ENCODE assay signal across 1 cellular context in genomic region chr14:23573384-23573783, GRCh38.
TF ChIP-seq lines count a peak whose summit lies in the region.

No MANE protein-coding gene starts in this region.

TF ChIP-seq in HepG2, 621 proteins besides CTCF, POLR2A, EP300 and RAD21 (continues in another document):
- TF ChIP-seq XBP1 (CRISPR knock-in tag; IDR thresholded peaks at IDR 0.05) (no peak), ARNT2 (CRISPR knock-in tag; IDR thresholded peaks at IDR 0.05; ENCODE audit: low read depth) (no peak), PAX8 (CRISPR knock-in tag; IDR thresholded peaks at IDR 0.05; ENCODE audit: borderline replicate concordance) (no peak), AHR (CRISPR knock-in tag; IDR thresholded peaks at IDR 0.05) (no peak), SNRNP70 (IDR thresholded peaks at IDR 0.05; ENCODE audit: low read depth, low read length) (no peak), SSRP1 (CRISPR knock-in tag; IDR thresholded peaks at IDR 0.05) (no peak), NKX3-1 (CRISPR knock-in tag; IDR thresholded peaks at IDR 0.05) (no peak), ZFP62 (CRISPR knock-in tag; IDR thresholded peaks at IDR 0.05) (no peak), JUNB (CRISPR knock-in tag; IDR thresholded peaks at IDR 0.05; ENCODE audit: borderline replicate concordance) (no peak), ZNF333 (CRISPR knock-in tag; IDR thresholded peaks at IDR 0.05; ENCODE audit: borderline replicate concordance) (no peak), ZFY (CRISPR knock-in tag; IDR thresholded peaks at IDR 0.05) (no peak), ZNF318 (CRISPR knock-in tag; IDR thresholded peaks at IDR 0.05) (no peak), RFX5 (IDR thresholded peaks at IDR 0.05; ENCODE audit: low read depth, low read length) (peak; percentile 50), SMAD3 (CRISPR knock-in tag; IDR thresholded peaks at IDR 0.05) (no peak), TEAD3 (CRISPR knock-in tag; optimal IDR thresholded peaks at IDR 0.05; ENCODE audit: borderline replicate concordance) (no peak), PLSCR1 (CRISPR knock-in tag; IDR thresholded peaks at IDR 0.05; ENCODE audit: borderline replicate concordance) (0 out of 2 replicates have a peak, but pooled peaks have one; percentile 51), ARID2 (CRISPR knock-in tag; IDR thresholded peaks at IDR 0.05; ENCODE audit: borderline replicate concordance) (no peak), ZNF558 (CRISPR knock-in tag; IDR thresholded peaks at IDR 0.05; ENCODE audit: borderline replicate concordance) (0 out of 2 replicates have a peak, but pooled peaks have one; percentile 51), REPIN1 (CRISPR knock-in tag; IDR thresholded peaks at IDR 0.05; ENCODE audit: borderline replicate concordance, low read depth) (no peak), ZC3H13 (CRISPR knock-in tag; IDR thresholded peaks at IDR 0.05) (no peak), NRL (CRISPR knock-in tag; IDR thresholded peaks at IDR 0.05; ENCODE audit: borderline replicate concordance) (0 out of 2 replicates have a peak, but pooled peaks have one; percentile 49), IRF9 (CRISPR knock-in tag; IDR thresholded peaks at IDR 0.05; ENCODE audit: borderline replicate concordance) (no peak), ZNF274 (CRISPR knock-in tag; IDR thresholded peaks at IDR 0.05) (no peak), NR2C2 (CRISPR knock-in tag; IDR thresholded peaks at IDR 0.05; ENCODE audit: borderline replicate concordance) (no peak), ZNF503 (CRISPR knock-in tag; IDR thresholded peaks at IDR 0.05) (no peak), MYNN (CRISPR knock-in tag; IDR thresholded peaks at IDR 0.05; ENCODE audit: low read depth) (no peak), ZNF501 (CRISPR knock-in tag; IDR thresholded peaks at IDR 0.05) (no peak), HIVEP1 (CRISPR knock-in tag; IDR thresholded peaks at IDR 0.05) (no peak), ZNF557 (CRISPR knock-in tag; IDR thresholded peaks at IDR 0.05) (no peak), CEBPG (CRISPR knock-in tag; IDR thresholded peaks at IDR 0.05) (no peak), KLF12 (CRISPR knock-in tag; IDR thresholded peaks at IDR 0.05; ENCODE audit: borderline replicate concordance) (no peak), ZBTB42 (CRISPR knock-in tag; IDR thresholded peaks at IDR 0.05) (no peak), SP5 (CRISPR knock-in tag; IDR thresholded peaks at IDR 0.05; ENCODE audit: borderline replicate concordance, low read depth) (no peak), ZNF549 (CRISPR knock-in tag; IDR thresholded peaks at IDR 0.05) (no peak), JARID2 (CRISPR knock-in tag; IDR thresholded peaks at IDR 0.05; ENCODE audit: insufficient replicate concordance) (no peak), FOXA1 (IDR thresholded peaks at IDR 0.05) (no peak), FOXA1 (CRISPR knock-in tag; IDR thresholded peaks at IDR 0.05) (no peak), ISL2 (CRISPR knock-in tag; IDR thresholded peaks at IDR 0.05) (no peak), HES4 (CRISPR knock-in tag; IDR thresholded peaks at IDR 0.05; ENCODE audit: borderline replicate concordance) (peak; percentile 33; the same call in 1 of the 2 replicates), ZNF780A (CRISPR knock-in tag; IDR thresholded peaks at IDR 0.05) (no peak), ZFX (CRISPR knock-in tag; IDR thresholded peaks at IDR 0.05; ENCODE audit: low read depth) (no peak), SIN3B (IDR thresholded peaks at IDR 0.05; ENCODE audit: low read length) (no peak), ZNF296 (CRISPR knock-in tag; conservative IDR thresholded peaks at IDR 0.05) (peak; percentile 52; the same call in 1 of the 2 replicates), ZBTB21 (CRISPR knock-in tag; IDR thresholded peaks at IDR 0.05) (no peak), ZXDC (CRISPR knock-in tag; IDR thresholded peaks at IDR 0.05) (0 out of 2 replicates have a peak, but pooled peaks have one; percentile 9), RBAK (CRISPR knock-in tag; IDR thresholded peaks at IDR 0.05) (no peak), MAF1 (CRISPR knock-in tag; IDR thresholded peaks at IDR 0.05; ENCODE audit: borderline replicate concordance) (no peak), ONECUT2 (CRISPR knock-in tag; IDR thresholded peaks at IDR 0.05) (no peak), HMG20A (CRISPR knock-in tag; IDR thresholded peaks at IDR 0.05; ENCODE audit: borderline replicate concordance) (no peak), ZNF543 (CRISPR knock-in tag; IDR thresholded peaks at IDR 0.05) (no peak), ZNF598 (CRISPR knock-in tag; IDR thresholded peaks at IDR 0.05; ENCODE audit: borderline replicate concordance) (0 out of 2 replicates have a peak, but pooled peaks have one; percentile 29), MYC (CRISPR knock-in tag; IDR thresholded peaks at IDR 0.05; ENCODE audit: borderline replicate concordance) (no peak), CHD2 (IDR thresholded peaks at IDR 0.05; ENCODE audit: low read depth, low read length) (no peak), CHD4 (IDR thresholded peaks at IDR 0.05; ENCODE audit: borderline replicate concordance, low read length) (no peak), TRIM24 (CRISPR knock-in tag; IDR thresholded peaks at IDR 0.05) (no peak), CENPX (CRISPR knock-in tag; IDR thresholded peaks at IDR 0.05) (no peak), ARID4A (CRISPR knock-in tag; IDR thresholded peaks at IDR 0.05; ENCODE audit: borderline replicate concordance) (no peak)
